Comparison of ENCODE assay signal across 19 cellular contexts in the genomic region with DNA sequence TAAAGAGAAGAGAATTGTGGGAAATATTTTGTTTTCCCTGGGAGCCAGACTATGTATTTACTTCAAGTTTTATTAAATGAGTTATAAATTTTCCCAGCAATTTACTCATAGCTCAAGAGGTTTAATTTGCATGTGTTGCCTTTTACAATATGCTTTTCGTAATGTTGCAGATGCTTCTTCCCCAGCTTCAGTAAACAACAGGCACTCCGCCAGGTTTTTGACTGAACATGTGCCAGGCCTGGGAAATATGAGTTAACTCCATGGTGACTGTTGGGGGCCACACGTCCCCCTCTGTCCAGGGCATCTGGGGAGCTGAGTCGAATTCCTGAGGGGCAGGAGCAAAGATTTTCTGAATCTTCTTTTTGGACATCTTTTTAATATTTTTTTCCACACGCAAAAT.
"Had no signal": no experiment of that assay in that cellular context is flagged by ENCODE, and none has a peak within 500 bp of the region (broad histone marks: within the 10 kb centered on the region; RNA-seq: fewer than 3 reads in every experiment).

No MANE protein-coding gene starts in this region.

- H3K27me3 ChIP-seq: gastrocnemius medialis, heart left ventricle, spleen, upper lobe of left lung had no signal

- H3K36me3 ChIP-seq: gastrocnemius medialis, heart left ventricle, left ventricle myocardium inferior, spleen, thoracic aorta, upper lobe of left lung had no signal

- ATAC-seq: activated CD4-positive, CD25-positive, alpha-beta regulatory T cell treated with anti-CD3 and anti-CD28 coated beads, Interleukin-2, amount 50 U/mL, for 24 hours; activated naive CD8-positive, alpha-beta T cell treated with anti-CD3 and anti-CD28 coated beads, Interleukin-2, amount 50 U/mL, for 24 hours; effector memory CD8-positive, alpha-beta T cell; gastrocnemius medialis; heart left ventricle; stimulated activated memory B cell treated with anti-CD40 and anti-IgM and Interleukin-4, amounts not matched to agents 10 μg/mL and 1 μg/mL and 100 μg/mL, for 72 hours had no signal

- H3K4me3 ChIP-seq: gastrocnemius medialis, heart left ventricle, left ventricle myocardium inferior, spleen, thoracic aorta, upper lobe of left lung had no signal

- H3K4me1 ChIP-seq: gastrocnemius medialis, spleen had no signal

- H3K9me3 ChIP-seq: gastrocnemius medialis, heart left ventricle, left ventricle myocardium inferior, spleen, thoracic aorta, upper lobe of left lung had no signal

- H3K27ac ChIP-seq: gastrocnemius medialis, heart left ventricle, left ventricle myocardium inferior, spleen, thoracic aorta, upper lobe of left lung had no signal

- DNase-seq: activated CD4-positive, alpha-beta T cell treated with anti-CD3 and anti-CD28 coated beads, Interleukin-2, amount 50 U/mL, for 1 hour; activated CD8-positive, alpha-beta memory T cell treated with anti-CD3 and anti-CD28 coated beads, Interleukin-2, amount 50 U/mL, for 48 hours; activated effector memory CD4-positive, alpha-beta T cell treated with Interleukin-2 at 50 U/mL for 16 hours; activated naive CD4-positive, alpha-beta T cell treated with anti-CD3 and anti-CD28 coated beads, Interleukin-2, amount 10 ng/mL, durations not matched to agents 7 days and 5 days; activated naive CD8-positive, alpha-beta T cell treated with anti-CD3 and anti-CD28 coated beads, Interleukin-2, amount 50 U/mL, for 24 hours; activated T-cell treated with anti-CD3 and anti-CD28 coated beads, Interleukin-2, amount 50 U/mL, for 48 hours; effector memory CD8-positive, alpha-beta T cell; gastrocnemius medialis; heart left ventricle; left ventricle myocardium inferior; mammary epithelial cell; nephron progenitor cell; retina; spleen; stimulated activated CD4-positive, alpha-beta T cell treated with anti-CD3 and anti-CD28 coated beads, Interleukin-4, amount 100 ng/mL, for 4 hours; upper lobe of left lung had no signal
